ENCODE assay signal across 1 cellular context in the genomic region with DNA sequence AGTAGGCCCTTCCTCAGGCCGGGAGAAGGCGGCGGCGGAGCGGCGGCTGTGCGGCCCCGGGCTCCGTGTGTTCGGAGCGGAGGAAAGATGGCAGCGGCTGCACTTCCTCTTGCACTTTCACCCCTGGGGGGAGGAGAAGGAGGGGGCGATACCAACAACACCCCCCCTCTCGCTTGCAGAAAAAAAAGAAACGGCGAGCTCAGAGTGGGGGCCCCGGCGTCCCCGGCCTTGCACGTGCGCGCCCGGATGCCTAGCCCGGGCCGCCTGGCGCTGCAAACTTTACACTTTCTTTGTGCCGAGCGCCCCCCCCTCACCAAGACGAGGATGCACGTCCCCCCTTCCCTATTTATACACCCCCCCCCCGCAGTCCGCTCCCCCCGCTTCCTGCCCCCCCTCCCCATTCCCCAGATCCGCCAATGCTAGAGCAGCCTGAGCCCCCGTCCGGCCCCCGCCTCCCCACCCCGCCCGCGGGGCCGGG.
A peak's percentile ranks its signal among the peaks of the same experiment; 100 is the strongest.
TF ChIP-seq lines count a peak whose summit lies in the region.

A gene with protein sequence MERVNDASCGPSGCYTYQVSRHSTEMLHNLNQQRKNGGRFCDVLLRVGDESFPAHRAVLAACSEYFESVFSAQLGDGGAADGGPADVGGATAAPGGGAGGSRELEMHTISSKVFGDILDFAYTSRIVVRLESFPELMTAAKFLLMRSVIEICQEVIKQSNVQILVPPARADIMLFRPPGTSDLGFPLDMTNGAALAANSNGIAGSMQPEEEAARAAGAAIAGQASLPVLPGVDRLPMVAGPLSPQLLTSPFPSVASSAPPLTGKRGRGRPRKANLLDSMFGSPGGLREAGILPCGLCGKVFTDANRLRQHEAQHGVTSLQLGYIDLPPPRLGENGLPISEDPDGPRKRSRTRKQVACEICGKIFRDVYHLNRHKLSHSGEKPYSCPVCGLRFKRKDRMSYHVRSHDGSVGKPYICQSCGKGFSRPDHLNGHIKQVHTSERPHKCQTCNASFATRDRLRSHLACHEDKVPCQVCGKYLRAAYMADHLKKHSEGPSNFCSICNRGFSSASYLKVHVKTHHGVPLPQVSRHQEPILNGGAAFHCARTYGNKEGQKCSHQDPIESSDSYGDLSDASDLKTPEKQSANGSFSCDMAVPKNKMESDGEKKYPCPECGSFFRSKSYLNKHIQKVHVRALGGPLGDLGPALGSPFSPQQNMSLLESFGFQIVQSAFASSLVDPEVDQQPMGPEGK (minus strand): TSS at position 92 of the 478 bp plus-strand sequence. CDS start 744 bp downstream, outside the sequence.

TF ChIP-seq in SK-N-SH, 30 proteins besides CTCF, POLR2A, EP300 and RAD21 (continued from another document):
- TF ChIP-seq, protein P1, sequence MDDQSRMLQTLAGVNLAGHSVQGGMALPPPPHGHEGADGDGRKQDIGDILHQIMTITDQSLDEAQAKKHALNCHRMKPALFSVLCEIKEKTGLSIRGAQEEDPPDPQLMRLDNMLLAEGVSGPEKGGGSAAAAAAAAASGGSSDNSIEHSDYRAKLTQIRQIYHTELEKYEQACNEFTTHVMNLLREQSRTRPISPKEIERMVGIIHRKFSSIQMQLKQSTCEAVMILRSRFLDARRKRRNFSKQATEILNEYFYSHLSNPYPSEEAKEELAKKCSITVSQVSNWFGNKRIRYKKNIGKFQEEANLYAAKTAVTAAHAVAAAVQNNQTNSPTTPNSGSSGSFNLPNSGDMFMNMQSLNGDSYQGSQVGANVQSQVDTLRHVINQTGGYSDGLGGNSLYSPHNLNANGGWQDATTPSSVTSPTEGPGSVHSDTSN (IDR thresholded peaks at IDR 0.05) = no peak
- TF ChIP-seq, protein P2, sequence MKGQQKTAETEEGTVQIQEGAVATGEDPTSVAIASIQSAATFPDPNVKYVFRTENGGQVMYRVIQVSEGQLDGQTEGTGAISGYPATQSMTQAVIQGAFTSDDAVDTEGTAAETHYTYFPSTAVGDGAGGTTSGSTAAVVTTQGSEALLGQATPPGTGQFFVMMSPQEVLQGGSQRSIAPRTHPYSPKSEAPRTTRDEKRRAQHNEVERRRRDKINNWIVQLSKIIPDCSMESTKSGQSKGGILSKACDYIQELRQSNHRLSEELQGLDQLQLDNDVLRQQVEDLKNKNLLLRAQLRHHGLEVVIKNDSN (IDR thresholded peaks at IDR 0.05; ENCODE audit: borderline replicate concordance, low read depth) = no peak
- TF ChIP-seq GATA2 (CRISPR knock-in tag; IDR thresholded peaks at IDR 0.05) (no peak), MXI1 (IDR thresholded peaks at IDR 0.05; ENCODE audit: low read depth, low read length) (peak; percentile 27), FOSL2 (IDR thresholded peaks at IDR 0.05; ENCODE audit: borderline replicate concordance, low read depth) (no peak), FOXJ3 (CRISPR knock-in tag; IDR thresholded peaks at IDR 0.05) (no peak), JUND (IDR thresholded peaks at IDR 0.05) (no peak), YY1 (IDR thresholded peaks at IDR 0.05; ENCODE audit: low read depth) (peak; percentile 88), TEAD4 (IDR thresholded peaks at IDR 0.05; ENCODE audit: borderline replicate concordance, insufficient read depth) (0 out of 2 replicates have a peak, but pooled peaks have one; percentile 30), POLR2AphosphoS5 (IDR thresholded peaks at IDR 0.05; ENCODE audit: low read depth, low read length) (peak; percentile 57; the same call in 1 of the 2 replicates)
- TF ChIP-seq, protein P3, sequence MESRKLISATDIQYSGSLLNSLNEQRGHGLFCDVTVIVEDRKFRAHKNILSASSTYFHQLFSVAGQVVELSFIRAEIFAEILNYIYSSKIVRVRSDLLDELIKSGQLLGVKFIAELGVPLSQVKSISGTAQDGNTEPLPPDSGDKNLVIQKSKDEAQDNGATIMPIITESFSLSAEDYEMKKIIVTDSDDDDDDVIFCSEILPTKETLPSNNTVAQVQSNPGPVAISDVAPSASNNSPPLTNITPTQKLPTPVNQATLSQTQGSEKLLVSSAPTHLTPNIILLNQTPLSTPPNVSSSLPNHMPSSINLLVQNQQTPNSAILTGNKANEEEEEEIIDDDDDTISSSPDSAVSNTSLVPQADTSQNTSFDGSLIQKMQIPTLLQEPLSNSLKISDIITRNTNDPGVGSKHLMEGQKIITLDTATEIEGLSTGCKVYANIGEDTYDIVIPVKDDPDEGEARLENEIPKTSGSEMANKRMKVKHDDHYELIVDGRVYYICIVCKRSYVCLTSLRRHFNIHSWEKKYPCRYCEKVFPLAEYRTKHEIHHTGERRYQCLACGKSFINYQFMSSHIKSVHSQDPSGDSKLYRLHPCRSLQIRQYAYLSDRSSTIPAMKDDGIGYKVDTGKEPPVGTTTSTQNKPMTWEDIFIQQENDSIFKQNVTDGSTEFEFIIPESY (IDR thresholded peaks at IDR 0.05; ENCODE audit: borderline replicate concordance, low read depth) = 0 out of 2 replicates have a peak, but pooled peaks have one; percentile 53
- TF ChIP-seq, protein P4, sequence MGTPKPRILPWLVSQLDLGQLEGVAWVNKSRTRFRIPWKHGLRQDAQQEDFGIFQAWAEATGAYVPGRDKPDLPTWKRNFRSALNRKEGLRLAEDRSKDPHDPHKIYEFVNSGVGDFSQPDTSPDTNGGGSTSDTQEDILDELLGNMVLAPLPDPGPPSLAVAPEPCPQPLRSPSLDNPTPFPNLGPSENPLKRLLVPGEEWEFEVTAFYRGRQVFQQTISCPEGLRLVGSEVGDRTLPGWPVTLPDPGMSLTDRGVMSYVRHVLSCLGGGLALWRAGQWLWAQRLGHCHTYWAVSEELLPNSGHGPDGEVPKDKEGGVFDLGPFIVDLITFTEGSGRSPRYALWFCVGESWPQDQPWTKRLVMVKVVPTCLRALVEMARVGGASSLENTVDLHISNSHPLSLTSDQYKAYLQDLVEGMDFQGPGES (IDR thresholded peaks at IDR 0.05; ENCODE audit: low read depth, low read length) = no peak
